ENCODE assay signal across 8 cellular contexts in genomic region chr1:96723372-96723771, GRCh38. TPM values are rescaled to one million over a fixed set of nuclear protein-coding genes. Genes with fewer than 3 reads are reported as not detected.
DNase-seq lines count a peak whose midpoint lies in the region; ATAC-seq and TF ChIP-seq lines count a peak whose summit lies in the region.

No MANE protein-coding gene starts in this region.

- no peak overlapping the region for H2BK5ac ChIP-seq in H9 (ENCODE audit: insufficient read length, low read length)

- H2AFZ ChIP-seq in H9 (ENCODE audit: low read length): no peak overlapping the region
- H2AFZ ChIP-seq in SU-DHL-6 (ENCODE audit: low read depth, low read length, severe bottlenecking): no peak overlapping the region

- peak overlapping the region; percentile 90 for H3K4me3 ChIP-seq in SU-DHL-6 (ENCODE audit: insufficient read depth, low read length, poor library complexity, severe bottlenecking)
- peak overlapping the region; percentile 91 for H3K4me3 ChIP-seq in fibroblast of pulmonary artery (replicated peaks; ENCODE audit: low read depth, low read length)
- H3K4me3 ChIP-seq in skeletal muscle cell (ENCODE audit: low read depth, low read length): peak overlapping the region; percentile 77

- H3K79me1 ChIP-seq in H9 (ENCODE audit: insufficient read depth, low read depth, low read length, poor library complexity, severe bottlenecking): peaks cover 3% of the 10 kb centered on the region

- peaks cover 15% of the 10 kb centered on the region for H3K36me3 ChIP-seq in SU-DHL-6 (ENCODE audit: low read length)

- no peak overlapping the region for H3K56ac ChIP-seq in H9 (ENCODE audit: insufficient read length, low read depth, low read length)

- peaks cover 25 to 41% of the 10 kb centered on the region in 2 experiments for H3K4me1 Mint-ChIP-seq in H9

- H3K27ac ChIP-seq in H9 (ENCODE audit: insufficient read length, low read depth, low read length): no peak overlapping the region
- H3K27ac ChIP-seq in SU-DHL-6 (ENCODE audit: low read depth, low read length): peak overlapping the region; percentile 68

- peaks cover 4% of the 10 kb centered on the region; the same call in 1 of the 2 replicates for H3K4me1 ChIP-seq in H9 (ENCODE audit: insufficient read depth, low read length)

- no peak overlapping the region for H2AK5ac ChIP-seq in H9 (ENCODE audit: insufficient read length, low read length)

- TF ChIP-seq CTCF in H9 (conservative IDR thresholded peaks at IDR 0.05) (no peak), SU-DHL-6 (IDR thresholded peaks at IDR 0.05; ENCODE audit: insufficient read depth, low read length, poor library complexity, severe bottlenecking) (no peak), fibroblast of pulmonary artery (IDR thresholded peaks at IDR 0.05; ENCODE audit: low read length, missing control alignments) (no peak)

- no peak overlapping the region for H2BK20ac ChIP-seq in H9 (ENCODE audit: low read depth, low read length, poor library complexity, severe bottlenecking)

- H4K20me1 ChIP-seq in H9 (ENCODE audit: control insufficient read depth, insufficient read depth, insufficient read length) (no peaks in the 10 kb centered on the region), SU-DHL-6 (ENCODE audit: low read depth, low read length) (peaks cover 10% of the 10 kb centered on the region)

- ATAC-seq in GM18868 (IDR thresholded peaks at IDR 0.05; ENCODE audit: unreplicated experiment): no peak
- ATAC-seq in HG02840 (IDR thresholded peaks at IDR 0.05; ENCODE audit: low FRiP score, unreplicated experiment): no peak
- no peak for ATAC-seq in esophagus mucosa

- H4K91ac ChIP-seq in H9 (ENCODE audit: insufficient read length, low read depth, low read length): no peak overlapping the region

- no peaks in the 10 kb centered on the region for H3K27me3 Mint-ChIP-seq in H9 (ENCODE audit: low read depth)

- H3K9ac ChIP-seq in H9 (ENCODE audit: extremely low read depth, insufficient read length, low read length) (peak overlapping the region; percentile 98), SU-DHL-6 (ENCODE audit: low read length) (peak overlapping the region; percentile 92)

- no peak overlapping the region for H3K18ac ChIP-seq in H9 (ENCODE audit: insufficient read length, low read depth, low read length)

- no peaks in the 10 kb centered on the region for H3K9me2 ChIP-seq in SU-DHL-6 (replicated peaks; ENCODE audit: insufficient read depth, low read length)

- peaks cover 41 to 56% (median 51%) of the 10 kb centered on the region in 3 experiments for H3K36me3 Mint-ChIP-seq in H9 (ENCODE audit: insufficient read depth in 1 of 3, low read depth in 3 of 3)

- no peak overlapping the region for H3K23ac ChIP-seq in H9 (ENCODE audit: insufficient read length, low read depth, low read length)

- H3K9me3 Mint-ChIP-seq in H9: peaks cover 2 to 3% of the 10 kb centered on the region in 2 experiments; a peak in 3 of 5 replicates

- no CpG with 5 or more reads among the region's 4 CpGs for WGBS in H9 (ENCODE audit: extremely low coverage, insufficient read length, low lambda C conversion rate)

- no peak overlapping the region for H2BK120ac ChIP-seq in H9 (ENCODE audit: low read depth, low read length, poor library complexity, severe bottlenecking)

- peak overlapping the region; percentile 20 to 99 (median 64); a peak in 5 of 7 replicates for H3K27ac Mint-ChIP-seq in H9

- H3K9me3 ChIP-seq in H9 (ENCODE audit: control insufficient read depth, low read depth, low read length): no peaks in the 10 kb centered on the region
- no peaks in the 10 kb centered on the region for H3K9me3 ChIP-seq in SU-DHL-6 (ENCODE audit: insufficient read depth, low read length)

- H3K4me2 ChIP-seq in H9 (ENCODE audit: insufficient read depth, insufficient read length, low read length) (peak overlapping the region; percentile 100), SU-DHL-6 (ENCODE audit: low read depth, low read length, poor library complexity, severe bottlenecking) (peak overlapping the region; percentile 85)

- H2BK12ac ChIP-seq in H9 (ENCODE audit: insufficient read length, low read depth, low read length): no peak overlapping the region

- no peak overlapping the region for H2BK15ac ChIP-seq in H9 (ENCODE audit: low read depth, low read length)

- no peaks in the 10 kb centered on the region; the same call in 1 of the 2 replicates for H3F3A ChIP-seq in SU-DHL-6 (ENCODE audit: insufficient read depth)

- H3T11ph ChIP-seq in H9 (ENCODE audit: low read length): no peak overlapping the region

- H4K5ac ChIP-seq in H9 (ENCODE audit: insufficient read length, low read depth, low read length): no peak overlapping the region

- no peak overlapping the region for H4K8ac ChIP-seq in H9 (replicated peaks; ENCODE audit: insufficient read length, low read depth, low read length)

- H3K4ac ChIP-seq in H9 (ENCODE audit: low read depth, low read length): no peak overlapping the region

- H3K27me3 ChIP-seq in H9 (ENCODE audit: insufficient read depth, low read length) (no peaks in the 10 kb centered on the region), SU-DHL-6 (ENCODE audit: low read length) (no peaks in the 10 kb centered on the region)

- no peak overlapping the region for H3K14ac ChIP-seq in H9 (ENCODE audit: insufficient read depth, low read length)

- H3K4me3 Mint-ChIP-seq in H9: peak overlapping the region; percentile 91 to 97

- peaks cover 10% of the 10 kb centered on the region for H3K23me2 ChIP-seq in H9 (ENCODE audit: insufficient read length, low read depth, low read length, poor library complexity, severe bottlenecking)

- no peak for DNase-seq in H9
- DNase-seq in fibroblast of pulmonary artery (ENCODE audit: low read depth): no peak
- no peak for DNase-seq in skeletal muscle cell (ENCODE audit: low read depth)
- DNase-seq in DMS79 treated with DMSO at 0.1 percent for 48 hours (lab: John Stamatoyannopoulos, UW): no peak

- peaks cover 36% of the 10 kb centered on the region for H3K79me2 ChIP-seq in H9 (ENCODE audit: insufficient read depth, low read length)
- peaks cover 65% of the 10 kb centered on the region for H3K79me2 ChIP-seq in SU-DHL-6 (ENCODE audit: insufficient read depth, low read length)

RNA-seq across cellular contexts. Expression of gene PTBP2, which starts 1.8 kb away (rescaled TPM):
- total RNA-seq in H9 (2021): 67.4 and 75.4 TPM in 2 replicates
- 5.8 TPM for total RNA-seq in esophagus mucosa

Comparison
In these comparisons a context has a peak if more than half of its experiments do, and no peak if none do; other contexts are left out.
1. RNA of gene PTBP2, which starts 1.8 kb away (total RNA-seq): 67.4 to 75.4 TPM in H9; 5.8 TPM in esophagus mucosa (single experiment); every median in the first group is over 10 times any median in the second.
2. Peak in every context shown above with its lines, with median percentiles within 50 percentile points of each other: H3K4me3 ChIP-seq.